Comparison of ENCODE assay signal across 7 cellular contexts in the genomic region with DNA sequence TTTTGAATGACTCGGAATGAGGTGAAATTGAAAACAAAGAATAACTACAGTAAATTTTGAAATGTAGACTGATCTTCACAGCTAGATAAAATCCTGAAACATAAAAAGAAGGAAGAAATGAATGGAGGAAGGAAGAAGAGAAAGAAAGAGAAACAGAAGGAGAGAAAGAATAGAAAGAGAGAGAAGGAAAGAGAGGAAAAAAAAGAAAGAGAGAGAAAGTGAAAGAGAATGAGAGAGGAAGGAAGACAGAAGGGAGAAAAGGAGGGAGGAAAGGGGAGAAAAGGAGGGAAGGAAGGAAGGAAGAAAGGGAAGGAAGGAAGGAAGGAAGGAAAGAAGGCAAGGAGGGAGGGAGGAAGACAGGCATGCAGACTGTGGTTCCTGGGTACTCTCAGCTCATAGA.
"Had no signal": no experiment of that assay in that cellular context is flagged by ENCODE, and none has a peak within 500 bp of the region (broad histone marks: within the 10 kb centered on the region; RNA-seq: fewer than 3 reads in every experiment).

No MANE protein-coding gene starts in this region.

- H3K4me3 ChIP-seq: GM23338, HAP-1 had no signal

- H3K4me3 Mint-ChIP-seq: GM23338, IgD-negative memory B cell had no signal

- ATAC-seq: GM23338, HCT116 had no signal

- H3K36me3 ChIP-seq: HAP-1 had no signal

- H3K4me2 ChIP-seq: GM23338 had no signal

- H3K27me3 Mint-ChIP-seq: IgD-negative memory B cell had no signal

- H3K4me1 ChIP-seq: HAP-1 had no signal

- FAIRE-seq: H1, H54, HTR-8/SVneo had no signal

- H3K9me3 Mint-ChIP-seq: GM23338, IgD-negative memory B cell had no signal

- H3K9me3 ChIP-seq: HAP-1 had no signal

- H3K36me3 Mint-ChIP-seq: IgD-negative memory B cell had no signal

- H3K27ac Mint-ChIP-seq: GM23338, IgD-negative memory B cell had no signal
